ENCODE assay signal across 13 cellular contexts in genomic region chr3:24096695-24097290, GRCh38.
"Had no signal": no experiment of that assay in that cellular context is flagged by ENCODE, and none has a peak within 500 bp of the region (broad histone marks: within the 10 kb centered on the region; RNA-seq: fewer than 3 reads in every experiment).

No MANE protein-coding gene starts in this region.

- DNase-seq: activated CD4-positive, alpha-beta T cell treated with anti-CD3 and anti-CD28 coated beads, Interleukin-2, amount 50 U/mL, for 4 hours; activated gamma-delta T cell; amniotic stem cell; cortex of kidney; erythroblast; foreskin fibroblast; nucleus accumbens; posterior cingulate gyrus; retina had no signal

- H3K36me3 ChIP-seq: suprapubic skin had no signal

- H3K9me3 ChIP-seq: suprapubic skin had no signal

- H3K4me3 ChIP-seq: skin epidermis, suprapubic skin had no signal

- H3K27me3 ChIP-seq: suprapubic skin had no signal

- FAIRE-seq: endometrium, TTC549 had no signal

- H3K27ac ChIP-seq: skin epidermis, suprapubic skin had no signal
